ENCODE assay signal across 9 cellular contexts in genomic region chrX:110847334-110847733, GRCh38. TPM values are rescaled to one million over a fixed set of nuclear protein-coding genes. Genes with fewer than 3 reads are reported as not detected.
A peak's percentile ranks its signal among the peaks of the same experiment; 100 is the strongest.
DNase-seq lines count a peak whose midpoint lies in the region; ATAC-seq and TF ChIP-seq lines count a peak whose summit lies in the region.
"Had no signal": no experiment of that assay in that cellular context is flagged by ENCODE, and none has a peak within 500 bp of the region (broad histone marks: within the 10 kb centered on the region; RNA-seq: fewer than 3 reads in every experiment).

No MANE protein-coding gene starts in this region.

- H3K27me3 ChIP-seq in PC-9 (ENCODE audit: insufficient read depth, low read depth) (no peaks in the 10 kb centered on the region), endodermal cell (ENCODE audit: control insufficient read depth, insufficient read depth, low read length, poor library complexity, severe bottlenecking) (no peaks in the 10 kb centered on the region)

- H3K27ac ChIP-seq in PC-9 (no peak overlapping the region), endodermal cell (ENCODE audit: low read depth, low read length) (no peak overlapping the region)

- no peaks in the 10 kb centered on the region for H3K27me3 Mint-ChIP-seq in endodermal cell (ENCODE audit: insufficient read depth)

- H2AFZ ChIP-seq in PC-9, result no peak overlapping the region

- H3K36me3 Mint-ChIP-seq in endodermal cell (ENCODE audit: low read depth), result no peaks in the 10 kb centered on the region

- H3K9me3 Mint-ChIP-seq in endodermal cell, result no peaks in the 10 kb centered on the region

- H3K9ac ChIP-seq in endodermal cell (ENCODE audit: extremely low read depth, low read length, poor library complexity, severe bottlenecking), result peak overlapping the region; percentile 11

- H3K36me3 ChIP-seq in PC-9 (ENCODE audit: low read depth) (no peaks in the 10 kb centered on the region), endodermal cell (ENCODE audit: control insufficient read depth, insufficient read depth, low read length) (no peaks in the 10 kb centered on the region), mucosa of descending colon (ENCODE audit: low read depth) (no peaks in the 10 kb centered on the region)

- ATAC-seq in GM21529 (IDR thresholded peaks at IDR 0.05; ENCODE audit: unreplicated experiment), result peak; percentile 74
- ATAC-seq in mucosa of descending colon, result peak; percentile 63

- CTCF ChIA-PET in PC-9 (lab: Charles Lee), result interaction anchor here (0.6 to 1.6 kb wide), 6 partner anchors 13 to 1212 kb away, joined by 3 to 7 read pairs (median 4); no protein-coding TSS in a partner anchor

- H3K27ac Mint-ChIP-seq in endodermal cell, result no peak overlapping the region

- no peaks in the 10 kb centered on the region for H3F3A ChIP-seq in PC-9 (ENCODE audit: insufficient read depth, low read depth)

- no peaks in the 10 kb centered on the region for H3K79me2 ChIP-seq in PC-9 (ENCODE audit: low read depth)

- H3K4me3 ChIP-seq in PC-9 (no peak overlapping the region), endodermal cell (ENCODE audit: low read length) (no peak overlapping the region), mucosa of descending colon (no peak overlapping the region)

- H3K9me3 ChIP-seq in PC-9 (ENCODE audit: insufficient read depth, low read depth) (no peaks in the 10 kb centered on the region), endodermal cell (ENCODE audit: control insufficient read depth, low read length) (no peaks in the 10 kb centered on the region), mucosa of descending colon (no peaks in the 10 kb centered on the region)
- H3K9me3 ChIP-seq: Caco-2 had no signal

- intact Hi-C loops in PC-9 (cut with micrococcal nuclease; ENCODE audit: unreplicated experiment) (loop anchor here (1.0 to 5.0 kb wide), 7 partner anchors 53 to 685 kb away; partner anchors contain the start of gene CHRDL1), mucosa of descending colon (cut with DNase I, micrococcal nuclease) (loop anchor here (5.0 to 10.0 kb wide), 3 partner anchors 393 to 693 kb away; no protein-coding TSS in a partner anchor)

- peak overlapping the region; percentile 39 for H3K4me2 ChIP-seq in PC-9

- no peaks in the 10 kb centered on the region for H3K9me2 ChIP-seq in PC-9 (ENCODE audit: insufficient read depth)

- 13 to 17% methylated on average over 1 to 4 of the region's 5 CpGs for WGBS in endodermal cell (ENCODE audit: insufficient coverage in 1 of 2, insufficient read length in 1 of 2), 2 experiments

- POLR2A ChIA-PET in PC-9 (lab: Charles Lee; ENCODE audit: unreplicated experiment), result no interaction called here

- BruUV-seq in PC-9 (replicated peaks; lab: Mats Ljungman, UMichigan), result no TSS peak

- H3K4me3 Mint-ChIP-seq in endodermal cell, result no peak overlapping the region

- no peaks in the 10 kb centered on the region for H4K20me1 ChIP-seq in PC-9 (ENCODE audit: insufficient read depth)

- peak; percentile 48 for DNase-seq in SIG-M5 treated with dmso at 0.1 percent for 504 hours (lab: John Stamatoyannopoulos, UW; ENCODE audit: unreplicated experiment)
- DNase-seq in SIG-M5 (lab: John Stamatoyannopoulos, UW), result no peak
- peak; percentile 2 for DNase-seq in KG1 (lab: John Stamatoyannopoulos, UW)
- peak; percentile 18 to 58 for DNase-seq in PC-9
- DNase-seq in endodermal cell, result peak; percentile 43
- peak in 1 of 3 donors; percentile 41 for DNase-seq in mucosa of descending colon
- no peak for DNase-seq in stimulated activated naive CD4-positive, alpha-beta T cell treated with Interleukin-2 at 50 U/mL for 16 hours (lab: John Stamatoyannopoulos, UW)

- H3K4me1 ChIP-seq in PC-9 (replicated peaks; ENCODE audit: insufficient read depth), result peaks cover 15% of the 10 kb centered on the region
- no peaks in the 10 kb centered on the region for H3K4me1 ChIP-seq in endodermal cell (ENCODE audit: control insufficient read depth, insufficient read depth, low read length)
- no peaks in the 10 kb centered on the region for H3K4me1 ChIP-seq in mucosa of descending colon (ENCODE audit: low read depth)
- H3K4me1 ChIP-seq: Caco-2 had no signal

- TF ChIP-seq CTCF in PC-9 (conservative IDR thresholded peaks at IDR 0.05) (peak; percentile 81), endodermal cell (conservative IDR thresholded peaks at IDR 0.05) (peak; percentile 86), mucosa of descending colon (IDR thresholded peaks at IDR 0.05) (no peak)

- H3K4me1 Mint-ChIP-seq in endodermal cell, result peaks cover 12% of the 10 kb centered on the region

RNA-seq across cellular contexts. Expression of gene CHRDL1, which starts 51.7 kb away (rescaled TPM):
- total RNA-seq in PC-9 (2021), result 18.8 and 25.7 TPM in 2 replicates
- 1 to 10 TPM; 2.2 to 3.6 TPM for total RNA-seq in endodermal cell
- polyA plus RNA-seq in endodermal cell (2013, experiment 1 of 2), result 9.0 TPM
- polyA plus RNA-seq in endodermal cell (2013, experiment 2 of 2), result 7.3 TPM
- total RNA-seq in mucosa of descending colon, result 100 to 1,000 TPM in 1 of 3 donors, 10 to 100 TPM in 1, 1 to 10 TPM in 1; 9.0 to 101 (median 23.5) TPM
- total RNA-seq: Caco-2 had no signal

Comparison
In these comparisons a context has a peak if more than half of its experiments do, and no peak if none do; other contexts are left out.
1. DNase-seq: peak in SIG-M5 treated with dmso at 0.1 percent for 504 hours (single experiment), KG1 (single experiment), PC-9 (2 of 2) and endodermal cell (single experiment); none in SIG-M5 (single experiment) and stimulated activated naive CD4-positive, alpha-beta T cell treated with Interleukin-2 at 50 U/mL for 16 hours (single experiment).